15 cellular contexts compared by ENCODE assay signal in genomic region chrX:8913665-8914409, GRCh38.
DNase-seq lines count a peak whose midpoint lies in the region; ATAC-seq and TF ChIP-seq lines count a peak whose summit lies in the region.
"Had no signal": no experiment of that assay in that cellular context is flagged by ENCODE, and none has a peak within 500 bp of the region (broad histone marks: within the 10 kb centered on the region; RNA-seq: fewer than 3 reads in every experiment).

No MANE protein-coding gene starts in this region.

- H3K27me3 ChIP-seq in colonic mucosa (no peaks in the 10 kb centered on the region), lung (ENCODE audit: control insufficient read depth, insufficient read depth) (peaks cover 3% of the 10 kb centered on the region), A673 (replicated peaks; ENCODE audit: insufficient read depth, low read depth, low read length, poor library complexity) (no peaks in the 10 kb centered on the region)

- H3K9me3 ChIP-seq in colonic mucosa (no peaks in the 10 kb centered on the region), lung (ENCODE audit: control insufficient read depth in 2 of 2, insufficient read depth in 1 of 2, low read length in 1 of 2) (no peaks in the 10 kb centered on the region), A673 (ENCODE audit: low read depth, low read length, poor library complexity, severe bottlenecking) (no peaks in the 10 kb centered on the region)

- H3K9me3 Mint-ChIP-seq in HFFc6 (no peaks in the 10 kb centered on the region), immature natural killer cell (peaks cover 0 to 1% (median 0%) of the 10 kb centered on the region in 6 donors)
- no peaks in the 10 kb centered on the region for H3K9me3 Mint-ChIP-seq in activated CD4-positive, alpha-beta memory T cell treated with anti-CD3 and anti-CD28 coated beads, Interleukin-2, amount 10 ng/mL, durations not matched to agents 7 days and 5 days

- DNase-seq in HFFc6 (peak; percentile 1), colonic mucosa (peak; percentile 19), lung (ENCODE audit: low spot score) (no peak), stromal cell of bone marrow (ENCODE audit: low read depth) (peak; percentile 80), A673 (ENCODE audit: low spot score) (no peak), immature natural killer cell (no peak), middle frontal gyrus (ENCODE audit: extremely low spot score, low spot score) (no peak)
- no peak for DNase-seq in activated CD4-positive, alpha-beta memory T cell treated with anti-CD3 and anti-CD28 coated beads, Interleukin-2, amount 10 ng/mL, durations not matched to agents 7 days and 5 days
- DNase-seq: activated CD8-positive, alpha-beta T cell treated with anti-CD3 and anti-CD28 coated beads, Interleukin-2, amount 10 ng/mL, durations not matched to agents 7 days and 5 days; Calu3; islet precursor cell; stimulated activated CD4-positive, alpha-beta T cell treated with anti-CD3 and anti-CD28 coated beads, Interleukin-4, amount 100 ng/mL, for 1 hour; stimulated activated naive CD8-positive, alpha-beta T cell treated with anti-CD3 and anti-CD28 coated beads, Interleukin-15, Interleukin-2, amounts not matched to agents 100 U/mL and 50 U/mL, for 24 hours had no signal

- intact Hi-C loops in colonic mucosa (cut with DNase I) = no loop called here
- intact Hi-C loops in A673 (cut with micrococcal nuclease; ENCODE audit: unreplicated experiment) = no loop called here

- POLR2A ChIA-PET in A673 (lab: Charles Lee; ENCODE audit: low non-redundant PET) = no interaction called here
- POLR2A ChIA-PET in activated CD4-positive, alpha-beta memory T cell treated with anti-CD3 and anti-CD28 coated beads, Interleukin-2, amount 10 ng/mL, durations not matched to agents 7 days and 5 days (lab: Charles Lee) = no interaction called here

- H3K4me1 ChIP-seq in colonic mucosa (no peaks in the 10 kb centered on the region), lung (ENCODE audit: control insufficient read depth in 2 of 2, insufficient read depth in 2 of 2, low read length in 2 of 2) (no peaks in the 10 kb centered on the region), A673 (ENCODE audit: insufficient read depth, low read length, poor library complexity, severe bottlenecking) (no peaks in the 10 kb centered on the region)

- H3K4me1 Mint-ChIP-seq in HFFc6 (ENCODE audit: low read depth) (no peaks in the 10 kb centered on the region), immature natural killer cell (no peaks in the 10 kb centered on the region)
- H3K4me1 Mint-ChIP-seq in activated CD4-positive, alpha-beta memory T cell treated with anti-CD3 and anti-CD28 coated beads, Interleukin-2, amount 10 ng/mL, durations not matched to agents 7 days and 5 days = no peaks in the 10 kb centered on the region

- no TSS peak for BruUV-seq in A673 (replicated peaks; lab: Mats Ljungman, UMichigan)

- H3K27ac ChIP-seq in colonic mucosa = peak overlapping the region; percentile 50
- no peak overlapping the region for H3K27ac ChIP-seq in lung (ENCODE audit: low read depth in 1 of 2, low read length in 1 of 2)
- H3K27ac ChIP-seq in A673 (ENCODE audit: low read depth, low read length, poor library complexity, severe bottlenecking) = no peak overlapping the region
- H3K27ac ChIP-seq: KMS-11 had no signal

- CTCF ChIA-PET in A673 (lab: Charles Lee) = no interaction called here
- CTCF ChIA-PET in activated CD4-positive, alpha-beta memory T cell treated with anti-CD3 and anti-CD28 coated beads, Interleukin-2, amount 10 ng/mL, durations not matched to agents 7 days and 5 days (lab: Charles Lee) = interaction anchor here (1.4 kb wide), 1 partner anchor 35 kb away, joined by 4 read pairs; no protein-coding TSS in a partner anchor

- H3K27ac Mint-ChIP-seq in HFFc6 (no peak overlapping the region), immature natural killer cell (no peak overlapping the region)
- H3K27ac Mint-ChIP-seq in activated CD4-positive, alpha-beta memory T cell treated with anti-CD3 and anti-CD28 coated beads, Interleukin-2, amount 10 ng/mL, durations not matched to agents 7 days and 5 days = no peak overlapping the region
- H3K27ac Mint-ChIP-seq: activated CD8-positive, alpha-beta T cell treated with anti-CD3 and anti-CD28 coated beads, Interleukin-2, amount 10 ng/mL, durations not matched to agents 7 days and 5 days had no signal

- no peaks in the 10 kb centered on the region for H3K36me3 ChIP-seq in colonic mucosa
- H3K36me3 ChIP-seq in lung (ENCODE audit: control insufficient read depth in 2 of 2, insufficient read depth in 2 of 2, low read length in 2 of 2) = no peaks in the 10 kb centered on the region
- H3K36me3 ChIP-seq in A673 (ENCODE audit: insufficient read depth, low read length, poor library complexity, severe bottlenecking) = no peaks in the 10 kb centered on the region

- H3K4me3 ChIP-seq in colonic mucosa (no peak overlapping the region), lung (no peak overlapping the region), A673 (ENCODE audit: low read depth, low read length, poor library complexity, severe bottlenecking) (no peak overlapping the region)
- H3K4me3 ChIP-seq: GM12878 had no signal

- H3K36me3 Mint-ChIP-seq in HFFc6 (ENCODE audit: low read depth) = no peaks in the 10 kb centered on the region
- no peaks in the 10 kb centered on the region for H3K36me3 Mint-ChIP-seq in immature natural killer cell
- H3K36me3 Mint-ChIP-seq in activated CD4-positive, alpha-beta memory T cell treated with anti-CD3 and anti-CD28 coated beads, Interleukin-2, amount 10 ng/mL, durations not matched to agents 7 days and 5 days (ENCODE audit: low read depth) = no peaks in the 10 kb centered on the region

- TF ChIP-seq CTCF in HFFc6 (IDR thresholded peaks at IDR 0.05) (no peak), colonic mucosa (IDR thresholded peaks at IDR 0.05) (no peak), lung (IDR thresholded peaks at IDR 0.05; ENCODE audit: control extremely low read depth, extremely low read depth) (no peak), A673 (conservative IDR thresholded peaks at IDR 0.05; ENCODE audit: low read depth, low read length) (no peak)

- H3K4me3 Mint-ChIP-seq in HFFc6 = no peak overlapping the region
- no peak overlapping the region for H3K4me3 Mint-ChIP-seq in immature natural killer cell
- H3K4me3 Mint-ChIP-seq in activated CD4-positive, alpha-beta memory T cell treated with anti-CD3 and anti-CD28 coated beads, Interleukin-2, amount 10 ng/mL, durations not matched to agents 7 days and 5 days = no peak overlapping the region
- H3K4me3 Mint-ChIP-seq: activated CD8-positive, alpha-beta T cell treated with anti-CD3 and anti-CD28 coated beads, Interleukin-2, amount 10 ng/mL, durations not matched to agents 7 days and 5 days had no signal

- ATAC-seq in lung (ENCODE audit: insufficient read depth, low FRiP score) = peak; percentile 22
- ATAC-seq: activated CD8-positive, alpha-beta T cell treated with anti-CD3 and anti-CD28 coated beads, Interleukin-2, amount 10 ng/mL, durations not matched to agents 7 days and 5 days; GM12878; stimulated activated naive CD8-positive, alpha-beta T cell treated with anti-CD3 and anti-CD28 coated beads, Interleukin-15, Interleukin-2, amounts not matched to agents 100 U/mL and 50 U/mL, for 24 hours had no signal

- H3K9ac ChIP-seq in colonic mucosa (ENCODE audit: low read depth in 2 of 2, low read length in 2 of 2) = no peak overlapping the region
- H3K9ac ChIP-seq: KMS-11 had no signal

- WGBS in lung, 2 donors = 68 to 81% methylated on average over 6 of the region's 6 CpGs

- H3K27me3 Mint-ChIP-seq in HFFc6 (ENCODE audit: insufficient read depth) (peaks cover 6% of the 10 kb centered on the region), immature natural killer cell (ENCODE audit: low read depth in 3 of 3) (peaks cover 4 to 5% (median 5%) of the 10 kb centered on the region in 3 donors)
- peaks cover 2% of the 10 kb centered on the region for H3K27me3 Mint-ChIP-seq in activated CD4-positive, alpha-beta memory T cell treated with anti-CD3 and anti-CD28 coated beads, Interleukin-2, amount 10 ng/mL, durations not matched to agents 7 days and 5 days

Comparison
In these comparisons a context has a peak if more than half of its experiments do, and no peak if none do; other contexts are left out.
1. DNase-seq: peak in HFFc6 (single experiment), colonic mucosa (single experiment) and stromal cell of bone marrow (single experiment); none in lung (single experiment), A673 (single experiment), immature natural killer cell (0 of 3), activated CD4-positive, alpha-beta memory T cell treated with anti-CD3 and anti-CD28 coated beads, Interleukin-2, amount 10 ng/mL, durations not matched to agents 7 days and 5 days (single experiment) and middle frontal gyrus (single experiment).